Comparison of ENCODE assay signal across 8 cellular contexts in genomic region chr15:90930861-90931629, GRCh38. TPM values are rescaled to one million over a fixed set of nuclear protein-coding genes. Genes with fewer than 3 reads are reported as not detected.
A peak's percentile ranks its signal among the peaks of the same experiment; 100 is the strongest.
DNase-seq lines count a peak whose midpoint lies in the region; ATAC-seq and TF ChIP-seq lines count a peak whose summit lies in the region.

No MANE protein-coding gene starts in this region.

- no peaks in the 10 kb centered on the region for H3K9me3 Mint-ChIP-seq in activated naive CD4-positive, alpha-beta T cell treated with anti-CD3 and anti-CD28 coated beads for 36 hours
- H3K9me3 Mint-ChIP-seq in WTC11 = no peaks in the 10 kb centered on the region

- H3K4me1 ChIP-seq in iPS-18a (ENCODE audit: control insufficient read depth, low read depth, low read length) = peaks cover 5% of the 10 kb centered on the region
- H3K4me1 ChIP-seq in thoracic aorta (ENCODE audit: control insufficient read depth in 1 of 2, low read depth in 2 of 2) = peaks cover 8 to 40% of the 10 kb centered on the region in 2 donors

- H3K9me3 ChIP-seq in iPS-18a (ENCODE audit: control insufficient read depth, low read depth, low read length) (no peaks in the 10 kb centered on the region), thoracic aorta (no peaks in the 10 kb centered on the region)

- intact Hi-C loops in activated naive CD4-positive, alpha-beta T cell treated with anti-CD3 and anti-CD28 coated beads for 36 hours (cut with micrococcal nuclease) = loop anchor here (1.0 to 10.0 kb wide), 7 partner anchors 29 to 609 kb away; partner anchors contain the start of genes BLM and IQGAP1

- peak overlapping the region; percentile 100 for H3K27ac Mint-ChIP-seq in activated naive CD4-positive, alpha-beta T cell treated with anti-CD3 and anti-CD28 coated beads for 36 hours
- no peak overlapping the region; the same call in 1 of the 2 replicates for H3K27ac Mint-ChIP-seq in WTC11

- CTCF ChIA-PET in activated naive CD4-positive, alpha-beta T cell treated with anti-CD3 and anti-CD28 coated beads for 36 hours (lab: Charles Lee) = interaction anchor here (0.6 to 8.9 kb wide), 24 partner anchors 9 to 611 kb away, joined by 3 to 169 read pairs (median 4); partner anchors contain the start of genes BLM, FES, MAN2A2 and RCCD1
- CTCF ChIA-PET in WTC11 (lab: Charles Lee) = interaction anchor here (0.6 to 7.7 kb wide), 60 partner anchors 8 to 1813 kb away, joined by 3 to 264 read pairs (median 7); partner anchors contain the start of genes BLM, FES, MAN2A2 and PRC1
- CTCF ChIA-PET in HEK293T (lab: Yijun Ruan, JAX) = interaction anchor here (0.6 to 6.9 kb wide), 13 partner anchors 7 to 214 kb away, joined by 3 to 77 read pairs (median 13); partner anchors contain the start of genes BLM, MAN2A2 and RCCD1

- DNase-seq in activated naive CD4-positive, alpha-beta T cell treated with anti-CD3 and anti-CD28 coated beads for 36 hours = peak; percentile 33
- DNase-seq in activated naive CD4-positive, alpha-beta T cell (lab: John Stamatoyannopoulos, UW) = no peak
- DNase-seq in WTC11 (ENCODE audit: low spot score) (no peak), thoracic aorta (ENCODE audit: low spot score) (no peak), HEK293T (ENCODE audit: extremely low spot score) (no peak)

- H3K36me3 ChIP-seq in iPS-18a (ENCODE audit: control insufficient read depth, low read depth, low read length) = no peaks in the 10 kb centered on the region
- no peaks in the 10 kb centered on the region for H3K36me3 ChIP-seq in thoracic aorta

- no peak overlapping the region for H3K9ac ChIP-seq in iPS-18a (ENCODE audit: low read length)

- H3K36me3 Mint-ChIP-seq in activated naive CD4-positive, alpha-beta T cell treated with anti-CD3 and anti-CD28 coated beads for 36 hours (ENCODE audit: low read depth) = peaks cover 17% of the 10 kb centered on the region
- H3K36me3 Mint-ChIP-seq in WTC11 = no peaks in the 10 kb centered on the region; the same call in 1 of the 2 replicates

- no peak for TF ChIP-seq CTCF in WTC11 (IDR thresholded peaks at IDR 0.05)
- TF ChIP-seq CTCF in thoracic aorta (IDR thresholded peaks at IDR 0.05) = no peak

- peak overlapping the region; percentile 99 for H3K4me3 Mint-ChIP-seq in activated naive CD4-positive, alpha-beta T cell treated with anti-CD3 and anti-CD28 coated beads for 36 hours
- H3K4me3 Mint-ChIP-seq in WTC11 = peak overlapping the region; percentile 95

- POLR2A ChIA-PET in WTC11 (lab: Charles Lee) (interaction anchor here (0.5 to 2.3 kb wide), 4 partner anchors 26 to 62 kb away, joined by 3 to 17 read pairs (median 5); partner anchors contain the start of gene MAN2A2), HEK293T (lab: Yijun Ruan, JAX) (interaction anchor here (0.6 to 8.2 kb wide), 25 partner anchors 9 to 638 kb away, joined by 3 to 142 read pairs (median 5); partner anchors contain the start of genes BLM, MAN2A2, PRC1 and RCCD1)

- peaks cover 32% of the 10 kb centered on the region for H3K4me1 Mint-ChIP-seq in activated naive CD4-positive, alpha-beta T cell treated with anti-CD3 and anti-CD28 coated beads for 36 hours (ENCODE audit: low read depth)
- peaks cover 17% of the 10 kb centered on the region for H3K4me1 Mint-ChIP-seq in WTC11

- H3K27me3 ChIP-seq in iPS-18a (ENCODE audit: control insufficient read depth, insufficient read depth, low read length) (peaks cover 14% of the 10 kb centered on the region), thoracic aorta (replicated peaks; ENCODE audit: insufficient read depth) (no peaks in the 10 kb centered on the region)

- no peaks in the 10 kb centered on the region for H3K27me3 Mint-ChIP-seq in activated naive CD4-positive, alpha-beta T cell treated with anti-CD3 and anti-CD28 coated beads for 36 hours (ENCODE audit: low read depth)
- peaks cover 12% of the 10 kb centered on the region for H3K27me3 Mint-ChIP-seq in WTC11 (ENCODE audit: low read depth)

- ATAC-seq in WTC11 = no peak
- ATAC-seq in thoracic aorta (ENCODE audit: insufficient number of reproducible peaks, low FRiP score, low read depth) = no peak
- ATAC-seq in GM21360 (IDR thresholded peaks at IDR 0.05; ENCODE audit: unreplicated experiment) = no peak
- ATAC-seq in GM18870 (IDR thresholded peaks at IDR 0.05; ENCODE audit: unreplicated experiment) = no peak

- H3K4me3 ChIP-seq in iPS-18a (ENCODE audit: low read length) = peak overlapping the region; percentile 65
- peak overlapping the region; percentile 77 for H3K4me3 ChIP-seq in thoracic aorta

- H3K27ac ChIP-seq in iPS-18a (ENCODE audit: low read length) = no peak overlapping the region
- peak overlapping the region; percentile 87 to 88 for H3K27ac ChIP-seq in thoracic aorta

TF ChIP-seq in WTC11, 78 proteins besides CTCF, POLR2A, EP300 and RAD21:
- TF ChIP-seq GABPB1 (CRISPR knock-in tag; IDR thresholded peaks at IDR 0.05) (peak; percentile 88), ZBTB43 (CRISPR knock-in tag; IDR thresholded peaks at IDR 0.05) (no peak)
TF ChIP-seq in WTC11: peak in this region for 1.

TF ChIP-seq in HEK293T, 16 proteins besides CTCF, POLR2A, EP300 and RAD21:
- TF ChIP-seq BHLHE40 (IDR thresholded peaks at IDR 0.05; ENCODE audit: borderline replicate concordance) (no peak), L3MBTL2 (conservative IDR thresholded peaks at IDR 0.05) (no peak), ARNT (IDR thresholded peaks at IDR 0.05) (no peak), SP1 (IDR thresholded peaks at IDR 0.05) (no peak), TARDBP (IDR thresholded peaks at IDR 0.05) (no peak)

RNA-seq across cellular contexts. Expression of gene HDDC3, which starts 1.3 kb away (rescaled TPM):
- 10 to 100 TPM; 49.8 to 51.3 TPM for total RNA-seq in activated naive CD4-positive, alpha-beta T cell treated with anti-CD3 and anti-CD28 coated beads for 36 hours
- total RNA-seq in WTC11 (2021) (16.4 to 23.6 TPM (median 21.7 TPM) in 3 replicates), thoracic aorta (10 to 100 TPM; 11.5 to 13.1 TPM)

RNA-seq across cellular contexts. Expression of gene UNC45A, which starts 4.0 kb away (rescaled TPM):
- total RNA-seq in activated naive CD4-positive, alpha-beta T cell treated with anti-CD3 and anti-CD28 coated beads for 36 hours = 10 to 100 TPM; 69.9 to 70.8 TPM
- total RNA-seq in WTC11 (2021) (92.1 to 102 TPM (median 101 TPM) in 3 replicates), thoracic aorta (10 to 100 TPM; 54.0 to 65.5 TPM)

RNA-seq across cellular contexts. Expression of gene RCCD1, which starts 23.6 kb away (rescaled TPM):
- 10 to 100 TPM; 52.0 to 52.4 TPM for total RNA-seq in activated naive CD4-positive, alpha-beta T cell treated with anti-CD3 and anti-CD28 coated beads for 36 hours
- total RNA-seq in WTC11 (2021) (26.1 to 31.9 TPM (median 27.8 TPM) in 3 replicates), thoracic aorta (10 to 100 TPM in 1 of 2 donors, 1 to 10 TPM in 1; 8.6 to 23.7 TPM)

RNA-seq across cellular contexts. Expression of gene MAN2A2, which starts 27.9 kb away (rescaled TPM):
- 100 to 1,000 TPM; 139 to 141 TPM for total RNA-seq in activated naive CD4-positive, alpha-beta T cell treated with anti-CD3 and anti-CD28 coated beads for 36 hours
- total RNA-seq in WTC11 (2021) (27.9 to 31.5 TPM (median 31.0 TPM) in 3 replicates), thoracic aorta (10 to 100 TPM; 59.7 to 68.4 TPM)

RNA-seq across cellular contexts. Expression of gene FES, which starts 46.7 kb away (rescaled TPM):
- total RNA-seq in activated naive CD4-positive, alpha-beta T cell treated with anti-CD3 and anti-CD28 coated beads for 36 hours = 10 to 100 TPM; 22.6 to 24.2 TPM
- total RNA-seq in WTC11 (2021) (9.7 to 10.2 TPM (median 10.0 TPM) in 3 replicates), thoracic aorta (10 to 100 TPM; 54.2 to 86.3 TPM)
